In the genomic region with DNA sequence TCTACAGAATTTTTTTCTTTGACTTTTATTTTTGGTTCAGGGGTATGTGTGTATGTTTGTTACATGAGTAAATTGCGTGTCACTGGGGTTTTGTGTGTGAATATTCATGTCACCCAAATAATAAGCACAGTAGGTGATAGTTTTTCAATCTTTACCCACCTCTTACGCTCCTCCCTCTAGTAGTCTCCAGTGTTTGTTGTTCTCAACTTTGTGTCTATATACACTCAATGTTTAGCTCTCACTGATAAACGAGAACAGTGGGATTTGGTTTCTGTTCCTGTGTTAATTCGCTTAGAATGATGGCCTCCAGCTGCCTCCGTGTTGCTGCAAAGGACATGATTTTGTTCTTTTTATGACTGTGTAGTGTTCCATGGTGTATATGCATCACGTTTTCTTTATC, we compare ENCODE assay signal across 26 cellular contexts. TPM values are rescaled to one million over a fixed set of nuclear protein-coding genes. Genes with fewer than 3 reads are reported as not detected.
DNase-seq lines count a peak whose midpoint lies in the region; ATAC-seq, FAIRE-seq and TF ChIP-seq lines count a peak whose summit lies in the region.
"Had no signal": no experiment of that assay in that cellular context is flagged by ENCODE, and none has a peak within 500 bp of the region (broad histone marks: within the 10 kb centered on the region; RNA-seq: fewer than 3 reads in every experiment).

No MANE protein-coding gene starts in this region.

- H3K4me3 Mint-ChIP-seq in GM23338 = no peak overlapping the region
- H3K4me3 Mint-ChIP-seq: activated CD4-positive, alpha-beta T cell treated with anti-CD3 and anti-CD28 coated beads, Interleukin-2, amount 10 ng/mL, durations not matched to agents 24 days and 14 days; activated naive CD8-positive, alpha-beta T cell treated with anti-CD3 and anti-CD28 coated beads, Interleukin-2, amount 50 U/mL, for 24 hours; activated T-cell treated with anti-CD3 and anti-CD28 coated beads, Interleukin-2, amount 50 U/mL, for 4 hours; stimulated activated naive CD8-positive, alpha-beta T cell treated with anti-CD3 and anti-CD28 coated beads, Interleukin-15, amount 100 ng/mL, for 72 hours had no signal

- H3K9me3 ChIP-seq in A549 = peaks cover 3% of the 10 kb centered on the region; the same call in 1 of the 3 replicates
- H3K9me3 ChIP-seq in pancreas = no peaks in the 10 kb centered on the region
- peaks cover 0 to 11% of the 10 kb centered on the region in 2 donors for H3K9me3 ChIP-seq in ascending aorta
- H3K9me3 ChIP-seq: Peyer's patch, tibial artery had no signal

- H3K9me3 Mint-ChIP-seq in GM23338 = peaks cover 13% of the 10 kb centered on the region

- no peak overlapping the region for H3K27ac Mint-ChIP-seq in GM23338
- H3K27ac Mint-ChIP-seq: activated CD4-positive, alpha-beta T cell treated with anti-CD3 and anti-CD28 coated beads, Interleukin-2, amount 10 ng/mL, durations not matched to agents 24 days and 14 days; activated naive CD8-positive, alpha-beta T cell treated with anti-CD3 and anti-CD28 coated beads, Interleukin-2, amount 50 U/mL, for 24 hours had no signal

- TF ChIP-seq CTCF in A549 (IDR thresholded peaks at IDR 0.05) = no peak
- peak; percentile 32; a peak in 3 of 4 replicates for TF ChIP-seq CTCF in GM23338 (conservative IDR thresholded peaks at IDR 0.05; ENCODE audit: low read depth in 2 of 2)
- TF ChIP-seq CTCF in pancreas (IDR thresholded peaks at IDR 0.05) = no peak
- no peak for TF ChIP-seq CTCF in ascending aorta (IDR thresholded peaks at IDR 0.05)

- H3K27ac ChIP-seq in A549 (no peak overlapping the region), GM23338 (ENCODE audit: low read depth) (no peak overlapping the region), pancreas (no peak overlapping the region), ascending aorta (no peak overlapping the region)
- H3K27ac ChIP-seq: Peyer's patch, tibial artery, VCaP had no signal

- no peak for TF ChIP-seq EP300 in A549 (IDR thresholded peaks at IDR 0.05)

- no peaks in the 10 kb centered on the region for H3F3A ChIP-seq in GM23338 (replicated peaks; ENCODE audit: low read depth)

- POLR2A ChIA-PET in A549 (lab: Yijun Ruan, JAX) = no interaction called here

- H3K4me1 Mint-ChIP-seq in GM23338 = peaks cover 30% of the 10 kb centered on the region

- peaks cover 98% of the 10 kb centered on the region for H3K79me2 ChIP-seq in GM23338 (replicated peaks; ENCODE audit: insufficient read depth)

- H3K36me3 ChIP-seq in GM23338 (ENCODE audit: insufficient read depth) = no peaks in the 10 kb centered on the region
- H3K36me3 ChIP-seq in pancreas = no peaks in the 10 kb centered on the region
- peaks cover 0 to 2% of the 10 kb centered on the region in 2 donors for H3K36me3 ChIP-seq in ascending aorta
- H3K36me3 ChIP-seq: tibial artery had no signal

- H3K9me2 ChIP-seq in GM23338 (ENCODE audit: insufficient read depth) = no peaks in the 10 kb centered on the region

- CTCF ChIA-PET in A549 (lab: Yijun Ruan, JAX) = interaction anchor here (0.9 to 1.7 kb wide), 2 partner anchors 12 to 88 kb away, joined by 3 read pairs; no protein-coding TSS in a partner anchor

- no peak for DNase-seq in A549 (ENCODE audit: low read depth in 1 of 2, low spot score in 1 of 2)
- DNase-seq in GM23338 (ENCODE audit: low spot score) = no peak
- DNase-seq in left lobe of liver (ENCODE audit: low spot score) = no peak
- DNase-seq in pancreas = no peak
- no peak for DNase-seq in COR-L47 (lab: John Stamatoyannopoulos, UW)
- DNase-seq in HTR-8/SVneo (ENCODE audit: insufficient read length, low spot score) = no peak
- no peak for DNase-seq in ascending aorta (ENCODE audit: low spot score in 2 of 2)
- DNase-seq: activated CD4-positive, alpha-beta T cell treated with anti-CD3 and anti-CD28 coated beads, Interleukin-2, amount 10 ng/mL, durations not matched to agents 24 days and 14 days; activated naive CD8-positive, alpha-beta T cell treated with anti-CD3 and anti-CD28 coated beads, Interleukin-2, amount 50 U/mL, for 24 hours; activated T-cell treated with anti-CD3 and anti-CD28 coated beads, Interleukin-2, amount 50 U/mL, for 4 hours; cerebellar nuclear complex; GOT3; islet precursor cell; MG63; NCI-H1417 treated with DMSO at 0.1 percent for 48 hours; NCI-H2081 treated with DMSO at 0.1 percent for 48 hours; NCI-H748 treated with DMSO at 0.1 percent for 48 hours; Peyer's patch; SIG-M5; stimulated activated naive CD8-positive, alpha-beta T cell treated with anti-CD3 and anti-CD28 coated beads, Interleukin-15, amount 100 ng/mL, for 72 hours; SW 1271; T-helper 9 cell; tibial artery had no signal

- H3K4me1 ChIP-seq in A549 (peaks cover 26% of the 10 kb centered on the region), GM23338 (ENCODE audit: insufficient read depth) (peaks cover 17% of the 10 kb centered on the region), pancreas (peaks cover 6 to 30% (median 15%) of the 10 kb centered on the region in 3 donors), ascending aorta (peaks cover 0 to 14% of the 10 kb centered on the region in 2 donors)

- WGBS in A549 (ENCODE audit: missing lambda C conversion rate) = 71% methylated on average over 6 of the region's 6 CpGs
- WGBS in pancreas, 2 donors = 48 to 63% methylated on average over 6 of the region's 6 CpGs

- H3K4me2 ChIP-seq in A549 = no peak overlapping the region
- no peak overlapping the region for H3K4me2 ChIP-seq in GM23338

- no peaks in the 10 kb centered on the region for H3K27me3 Mint-ChIP-seq in GM23338 (ENCODE audit: insufficient read depth, low read depth, poor library complexity)
- H3K27me3 Mint-ChIP-seq: activated CD4-positive, alpha-beta T cell treated with anti-CD3 and anti-CD28 coated beads, Interleukin-2, amount 10 ng/mL, durations not matched to agents 24 days and 14 days; activated naive CD8-positive, alpha-beta T cell treated with anti-CD3 and anti-CD28 coated beads, Interleukin-2, amount 50 U/mL, for 24 hours; stimulated activated naive CD8-positive, alpha-beta T cell treated with anti-CD3 and anti-CD28 coated beads, Interleukin-15, amount 100 ng/mL, for 72 hours had no signal

- H2AFZ ChIP-seq in GM23338 = no peak overlapping the region

- no peaks in the 10 kb centered on the region; the same call in 1 of the 2 replicates for H4K20me1 ChIP-seq in GM23338 (replicated peaks; ENCODE audit: insufficient read depth)

- intact Hi-C loops in pancreas (cut with DNase I) (no loop called here), ascending aorta (cut with DNase I) (no loop called here)

- TF ChIP-seq POLR2A in A549 (IDR thresholded peaks at IDR 0.05; ENCODE audit: low read length) = no peak

- H3K4me3 ChIP-seq in A549 (no peak overlapping the region), GM23338 (no peak overlapping the region), pancreas (no peak overlapping the region), ascending aorta (no peak overlapping the region)
- H3K4me3 ChIP-seq: K562, MG63, Peyer's patch, tibial artery had no signal

- TF ChIP-seq RAD21 in A549 (conservative IDR thresholded peaks at IDR 0.05 in 1 of 2, IDR thresholded peaks at IDR 0.05 in 1 of 2) = 0 out of 5 replicates have a peak, but pooled peaks of 1 of the 2 experiments have one; percentile 2

- H3K36me3 Mint-ChIP-seq in GM23338 (ENCODE audit: low read depth) = peaks cover 18% of the 10 kb centered on the region

- FAIRE-seq in A549 (lab: Jason Lieb, UNC) = peak; percentile 61
- no peak for FAIRE-seq in pancreas (lab: Jason Lieb, UNC)
- no peak for FAIRE-seq in HTR-8/SVneo (lab: Jason Lieb, UNC)
- FAIRE-seq: K562 had no signal

- ATAC-seq in A549 = peak; percentile 60 to 61; a peak in 3 of 6 replicates
- no peak; the same call in 2 of the 3 replicates for ATAC-seq in GM23338
- ATAC-seq in left lobe of liver = peak; percentile 80
- peak; percentile 32 to 80 (median 64) for ATAC-seq in pancreas
- ATAC-seq in HG03342 (IDR thresholded peaks at IDR 0.05; ENCODE audit: unreplicated experiment) = no peak
- ATAC-seq: activated naive CD8-positive, alpha-beta T cell treated with anti-CD3 and anti-CD28 coated beads, Interleukin-2, amount 50 U/mL, for 24 hours; activated T-cell treated with anti-CD3 and anti-CD28 coated beads, Interleukin-2, amount 50 U/mL, for 4 hours; K562; stimulated activated naive CD8-positive, alpha-beta T cell treated with anti-CD3 and anti-CD28 coated beads, Interleukin-15, amount 100 ng/mL, for 72 hours had no signal

- H3K27me3 ChIP-seq in GM23338 (ENCODE audit: insufficient read depth) (no peaks in the 10 kb centered on the region), pancreas (no peaks in the 10 kb centered on the region), ascending aorta (no peaks in the 10 kb centered on the region)
- H3K27me3 ChIP-seq: MG63, Peyer's patch, tibial artery had no signal

TF ChIP-seq in A549, 52 proteins besides CTCF, POLR2A, EP300 and RAD21 (continues in another document):
- TF ChIP-seq, protein P1, sequence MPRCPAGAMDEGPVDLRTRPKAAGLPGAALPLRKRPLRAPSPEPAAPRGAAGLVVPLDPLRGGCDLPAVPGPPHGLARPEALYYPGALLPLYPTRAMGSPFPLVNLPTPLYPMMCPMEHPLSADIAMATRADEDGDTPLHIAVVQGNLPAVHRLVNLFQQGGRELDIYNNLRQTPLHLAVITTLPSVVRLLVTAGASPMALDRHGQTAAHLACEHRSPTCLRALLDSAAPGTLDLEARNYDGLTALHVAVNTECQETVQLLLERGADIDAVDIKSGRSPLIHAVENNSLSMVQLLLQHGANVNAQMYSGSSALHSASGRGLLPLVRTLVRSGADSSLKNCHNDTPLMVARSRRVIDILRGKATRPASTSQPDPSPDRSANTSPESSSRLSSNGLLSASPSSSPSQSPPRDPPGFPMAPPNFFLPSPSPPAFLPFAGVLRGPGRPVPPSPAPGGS (IDR thresholded peaks at IDR 0.05) = no peak

RNA-seq across cellular contexts. Expression of gene MEF2A, which starts 54.4 kb away (rescaled TPM):
- polyA plus RNA-seq in A549 (2011; rRNA removed) = 34.1 and 43.4 TPM in 2 replicates
- polyA plus RNA-seq in A549 (2012; cell fraction: cytosol; rRNA removed) = 11.6 and 14.1 TPM in 2 replicates
- polyA plus RNA-seq in A549 (2012; cell fraction: nucleus; rRNA removed) = 23.1 and 23.8 TPM in 2 replicates
- polyA plus RNA-seq in A549 (2017; fragmentation: RNase III; extraction: RNeasy Plus Mini Kit Qiagen cat#74134 plus additional on column Dnase treatment) = 14.2 to 15.0 TPM (median 14.6 TPM) in 3 replicates
- polyA minus RNA-seq in A549 (2011; rRNA and poly(A)+ RNA removed) = 43.5 and 49.5 TPM in 2 replicates
- 42.3 and 46.1 TPM in 2 replicates for total RNA-seq in GM23338 (2014; rRNA removed; shearing (Covaris generic))
- polyA plus RNA-seq in GM23338 (2016; fragmentation: Nextera tagmentation; extraction: Ambion mirVana) = 17.7 and 20.3 TPM in 2 replicates
- 20.7 TPM for total RNA-seq in left lobe of liver
- total RNA-seq in pancreas = 10 to 100 TPM; 10.3 to 24.4 (median 15.9) TPM
- 10 to 100 TPM in 1 of 2 donors, 1 to 10 TPM in 1; 9.2 to 17.0 TPM for polyA plus RNA-seq in pancreas
- total RNA-seq in ascending aorta = 99.4 TPM

Comparison
In these comparisons a context has a peak if more than half of its experiments do, and no peak if none do; other contexts are left out.
1. ATAC-seq: peak in A549 (2 of 2), left lobe of liver (single experiment) and pancreas (4 of 4); none in GM23338 (single experiment) and HG03342 (single experiment).
2. CTCF ChIP-seq: peak in GM23338 (2 of 2); none in A549 (single experiment), pancreas (0 of 4) and ascending aorta (0 of 3).